Comparison of ENCODE assay signal across 8 cellular contexts in genomic region chr11:17388609-17389204, GRCh38. TPM values are rescaled to one million over a fixed set of nuclear protein-coding genes. Genes with fewer than 3 reads are reported as not detected.
DNase-seq lines count a peak whose midpoint lies in the region; ATAC-seq and TF ChIP-seq lines count a peak whose summit lies in the region.

Gene KCNJ11, minus strand, starts transcription at chr11:17388659. Its CDS starts 568 bp downstream, at chr11:17388091.

- H3K27ac ChIP-seq in spleen (peak within 1 kb of the TSS in 4 of 8 donors; percentile 10 to 65 (median 38)), RWPE1 (no peak within 1 kb of the TSS)

- no peak for DNase-seq in CD14-positive monocyte (ENCODE audit: low spot score)
- DNase-seq in spleen = no peak
- DNase-seq in lower leg skin (ENCODE audit: low spot score in 2 of 2) = no peak
- DNase-seq in RWPE1 (ENCODE audit: low spot score) = no peak

- peak within 1 kb of the TSS; percentile 75 to 86 for H3K4me3 Mint-ChIP-seq in CD14-positive monocyte
- H3K4me3 Mint-ChIP-seq in activated T-helper 17 cell treated with anti-CD3 and anti-CD28 coated beads, Interleukin-2, amount 50 U/mL, for 72 hours = peak within 1 kb of the TSS; percentile 59

- H3K4me3 ChIP-seq in iPS-11a (ENCODE audit: low read depth, low read length) (peak within 1 kb of the TSS; percentile 54), spleen (peak within 1 kb of the TSS; percentile 38 to 79 (median 51)), lower leg skin (ENCODE audit: low read depth, poor library complexity, severe bottlenecking) (no peak within 1 kb of the TSS)

- CTCF ChIA-PET in RWPE1 (lab: Yijun Ruan, JAX) = interaction anchor here (0.5 to 2.1 kb wide), 8 partner anchors 11 to 139 kb away, joined by 3 to 9 read pairs (median 4); no protein-coding TSS in a partner anchor

- peaks cover 0 to 1% (median 0%) of the 10 kb centered on the region in 7 donors for H3K9me3 Mint-ChIP-seq in CD14-positive monocyte
- H3K9me3 Mint-ChIP-seq in activated T-helper 17 cell treated with anti-CD3 and anti-CD28 coated beads, Interleukin-2, amount 50 U/mL, for 72 hours = no peaks in the 10 kb centered on the region

- H3K36me3 ChIP-seq in spleen = no peaks in the 10 kb centered on the region

- intact Hi-C loops in CD14-positive monocyte (cut with micrococcal nuclease) (loop anchor here in 1 of 2 donors (5.0 kb wide), 1 partner anchor 114 kb away; no protein-coding TSS in a partner anchor), spleen (cut with DNase I; ENCODE audit: low total_unique reads) (no loop called here), lower leg skin (cut with DNase I; ENCODE audit: low total_unique reads) (loop anchor here (10.0 kb wide), 1 partner anchor 164 kb away; no protein-coding TSS in a partner anchor)

- H3K27ac Mint-ChIP-seq in CD14-positive monocyte = peak within 1 kb of the TSS in 2 of 7 donors; percentile 14 to 35
- no peak within 1 kb of the TSS for H3K27ac Mint-ChIP-seq in activated T-helper 17 cell treated with anti-CD3 and anti-CD28 coated beads, Interleukin-2, amount 50 U/mL, for 72 hours

- peaks cover 0 to 32% (median 12%) of the 10 kb centered on the region in 6 donors for H3K4me1 ChIP-seq in spleen

- no peaks in the 10 kb centered on the region for H3K9me3 ChIP-seq in spleen

- peaks cover 12% of the 10 kb centered on the region for H3K4me1 Mint-ChIP-seq in CD14-positive monocyte
- H3K4me1 Mint-ChIP-seq in activated T-helper 17 cell treated with anti-CD3 and anti-CD28 coated beads, Interleukin-2, amount 50 U/mL, for 72 hours = no peaks in the 10 kb centered on the region

- 5 to 6% (median 5%) methylated on average over 49 to 53 of the region's 53 CpGs for WGBS in spleen, 5 donors
- WGBS in lower leg skin, 2 donors = 5 to 6% methylated on average over 40 to 52 of the region's 53 CpGs

- POLR2A ChIA-PET in RWPE1 (lab: Yijun Ruan, JAX; ENCODE audit: low non-redundant PET) = no interaction called here

- peaks cover 0 to 4% of the 10 kb centered on the region in 2 donors for H3K36me3 Mint-ChIP-seq in CD14-positive monocyte
- H3K36me3 Mint-ChIP-seq in activated T-helper 17 cell treated with anti-CD3 and anti-CD28 coated beads, Interleukin-2, amount 50 U/mL, for 72 hours (ENCODE audit: low read depth) = no peaks in the 10 kb centered on the region

- peaks cover 16 to 30% (median 25%) of the 10 kb centered on the region in 3 donors for H3K27me3 Mint-ChIP-seq in CD14-positive monocyte (ENCODE audit: low read depth in 3 of 3)
- H3K27me3 Mint-ChIP-seq in activated T-helper 17 cell treated with anti-CD3 and anti-CD28 coated beads, Interleukin-2, amount 50 U/mL, for 72 hours = no peaks in the 10 kb centered on the region

- peaks cover 0 to 40% (median 0%) of the 10 kb centered on the region in 7 donors for H3K27me3 ChIP-seq in spleen (replicated peaks in 1 of 7)

- TF ChIP-seq POLR2A in spleen (IDR thresholded peaks at IDR 0.05) = no peak
- TF ChIP-seq POLR2A in lower leg skin (IDR thresholded peaks at IDR 0.05) = no peak

- no peak for TF ChIP-seq CTCF in CD14-positive monocyte (IDR thresholded peaks at IDR 0.05)
- TF ChIP-seq CTCF in spleen (IDR thresholded peaks at IDR 0.05 in 8 of 11, conservative IDR thresholded peaks at IDR 0.05 in 3 of 11) = no peak
- TF ChIP-seq CTCF in lower leg skin (IDR thresholded peaks at IDR 0.05) = no peak
- TF ChIP-seq CTCF in RWPE1 (conservative IDR thresholded peaks at IDR 0.05; ENCODE audit: low read depth) = no peak

- ATAC-seq in GM19397 (IDR thresholded peaks at IDR 0.05; ENCODE audit: unreplicated experiment) (peak; percentile 45), HG03521 (IDR thresholded peaks at IDR 0.05; ENCODE audit: unreplicated experiment) (peak; percentile 34)
- ATAC-seq in activated T-helper 17 cell treated with anti-CD3 and anti-CD28 coated beads, Interleukin-2, amount 50 U/mL, for 72 hours (replicated peaks) = peak; percentile 66

RNA-seq across cellular contexts. Expression of gene KCNJ11, which starts in this region (rescaled TPM):
- not detected for polyA plus RNA-seq in CD14-positive monocyte
- total RNA-seq in activated T-helper 17 cell treated with anti-CD3 and anti-CD28 coated beads, Interleukin-2, amount 50 U/mL, for 72 hours = under 1 TPM in 1 of 2 donors, not detected in 1; 0.32 TPM
- total RNA-seq in spleen = 1 to 10 TPM in 6 of 7 donors, not detected in 1; 1.2 to 3.8 (median 1.9) TPM
- polyA plus RNA-seq in spleen = under 1 TPM; 0.13 to 0.79 (median 0.51) TPM
- total RNA-seq in lower leg skin = 10 to 100 TPM in 1 of 4 donors, 1 to 10 TPM in 3; 2.0 to 20.5 (median 4.7) TPM

Comparison
In these comparisons a context has a peak if more than half of its experiments do, and no peak if none do; other contexts are left out.
1. Peak in ATAC-seq in activated T-helper 17 cell treated with anti-CD3 and anti-CD28 coated beads, Interleukin-2, amount 50 U/mL, for 72 hours; RNA of the gene not detected or under 1 TPM.